ENCODE assay signal across 8 cellular contexts in the genomic region with DNA sequence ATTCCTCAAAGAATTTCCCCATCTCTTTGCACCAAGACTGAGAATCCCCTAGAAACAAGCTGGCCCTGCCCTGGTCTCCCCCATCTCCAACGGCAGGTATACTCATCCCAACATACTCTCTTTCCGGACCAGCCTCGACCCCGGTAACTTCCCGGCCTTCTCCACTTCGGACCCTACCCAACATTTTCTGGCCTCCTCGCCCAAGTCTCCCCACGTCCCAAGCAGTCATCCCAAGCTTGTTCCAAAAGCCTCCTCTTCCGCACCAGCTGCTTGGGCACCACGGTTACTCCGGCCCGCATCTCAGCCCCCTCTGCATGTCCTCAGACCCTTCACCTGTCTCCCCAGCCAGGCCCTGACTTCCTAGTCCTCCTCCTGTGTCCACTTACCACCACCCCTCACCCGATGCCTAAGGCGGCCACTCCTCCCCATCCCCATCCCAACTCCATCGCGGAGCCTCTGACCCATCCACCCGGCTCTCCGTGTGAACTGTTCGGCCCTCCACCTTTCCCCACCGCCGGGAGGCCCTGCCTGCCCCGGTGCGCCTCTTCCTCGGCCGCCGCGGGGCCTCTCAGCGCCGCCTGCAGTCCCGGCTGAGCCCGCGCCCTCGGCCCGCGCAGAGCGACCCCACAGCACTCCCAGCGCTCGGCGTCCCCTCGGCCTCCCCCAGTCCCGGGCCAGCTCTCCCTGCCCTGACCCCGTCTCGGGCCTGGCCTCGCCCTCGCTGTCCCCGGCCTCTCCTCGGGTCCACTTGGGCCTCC. TPM values are rescaled to one million over a fixed set of nuclear protein-coding genes. Genes with fewer than 3 reads are reported as not detected.
DNase-seq lines count a peak whose midpoint lies in the region; ATAC-seq and TF ChIP-seq lines count a peak whose summit lies in the region.

No MANE protein-coding gene starts in this region.

- peaks cover 7% of the 10 kb centered on the region for H3K36me3 ChIP-seq in endodermal cell (ENCODE audit: control insufficient read depth, insufficient read depth, low read length)
- H3K36me3 ChIP-seq in muscle layer of duodenum (ENCODE audit: control insufficient read depth in 1 of 2, insufficient read depth in 2 of 2, low read length in 2 of 2) = peaks cover 0 to 3% of the 10 kb centered on the region in 2 donors

- H3K27me3 Mint-ChIP-seq in endodermal cell (ENCODE audit: insufficient read depth) (peaks cover 9% of the 10 kb centered on the region), type B pancreatic cell (peaks cover 5% of the 10 kb centered on the region)

- peaks cover 2% of the 10 kb centered on the region for H3K4me1 ChIP-seq in endodermal cell (ENCODE audit: control insufficient read depth, insufficient read depth, low read length)
- H3K4me1 ChIP-seq in muscle layer of duodenum (ENCODE audit: control insufficient read depth in 1 of 2, insufficient read depth in 2 of 2, low read length in 2 of 2) = peaks cover 13 to 30% of the 10 kb centered on the region in 2 donors

- H3K27ac ChIP-seq in endodermal cell (ENCODE audit: low read depth, low read length) (no peak overlapping the region), muscle layer of duodenum (ENCODE audit: low read length) (peak overlapping the region; percentile 8)

- H3K9me3 Mint-ChIP-seq in endodermal cell (no peaks in the 10 kb centered on the region), type B pancreatic cell (no peaks in the 10 kb centered on the region)

- H3K27me3 ChIP-seq in endodermal cell (ENCODE audit: control insufficient read depth, insufficient read depth, low read length, poor library complexity, severe bottlenecking) = no peaks in the 10 kb centered on the region
- H3K27me3 ChIP-seq in muscle layer of duodenum (ENCODE audit: low read depth, low read length) = no peaks in the 10 kb centered on the region

- H3K36me3 Mint-ChIP-seq in endodermal cell (ENCODE audit: low read depth) = peaks cover 14% of the 10 kb centered on the region
- peaks cover 9% of the 10 kb centered on the region for H3K36me3 Mint-ChIP-seq in type B pancreatic cell

- DNase-seq in HuH-7 (ENCODE audit: low spot score) (peak; percentile 47), endodermal cell (peak; percentile 83), type B pancreatic cell (ENCODE audit: extremely low spot score, unreplicated experiment) (no peak)
- DNase-seq in activated CD4-positive, alpha-beta T cell treated with anti-CD3 and anti-CD28 coated beads, Interleukin-2, amount 50 U/mL, for 4 hours = peak; percentile 19 to 29

- H3K4me3 Mint-ChIP-seq in endodermal cell (peak overlapping the region; percentile 78), type B pancreatic cell (peak overlapping the region; percentile 90)

- H3K4me1 Mint-ChIP-seq in endodermal cell (peaks cover 32% of the 10 kb centered on the region), type B pancreatic cell (ENCODE audit: unreplicated experiment) (peaks cover 36% of the 10 kb centered on the region)

- WGBS in endodermal cell (ENCODE audit: insufficient coverage in 1 of 2, insufficient read length in 1 of 2), 2 experiments = 10% methylated on average over 25 to 47 of the region's 47 CpGs

- H3K27ac Mint-ChIP-seq in endodermal cell = peak overlapping the region; percentile 26
- peak overlapping the region; percentile 88 for H3K27ac Mint-ChIP-seq in type B pancreatic cell

- H3K9me3 ChIP-seq in endodermal cell (ENCODE audit: control insufficient read depth, low read length) = no peaks in the 10 kb centered on the region
- H3K9me3 ChIP-seq in muscle layer of duodenum (ENCODE audit: control insufficient read depth in 1 of 2, low read length in 2 of 2) = no peaks in the 10 kb centered on the region

- H3K9ac ChIP-seq in endodermal cell (ENCODE audit: extremely low read depth, low read length, poor library complexity, severe bottlenecking) = peak overlapping the region; percentile 42

- ATAC-seq in GM19023 (IDR thresholded peaks at IDR 0.05; ENCODE audit: unreplicated experiment) = peak; percentile 22
- ATAC-seq in GM18868 (IDR thresholded peaks at IDR 0.05; ENCODE audit: unreplicated experiment) = no peak
- ATAC-seq in GM18519 (IDR thresholded peaks at IDR 0.05; ENCODE audit: low FRiP score, unreplicated experiment) = no peak

- H3K4me3 ChIP-seq in endodermal cell (ENCODE audit: low read length) (peak overlapping the region; percentile 85), muscle layer of duodenum (ENCODE audit: low read depth in 1 of 2, low read length in 2 of 2) (peak overlapping the region; percentile 62 to 81)

- peak; percentile 48 for TF ChIP-seq CTCF in endodermal cell (conservative IDR thresholded peaks at IDR 0.05)
- TF ChIP-seq CTCF in type B pancreatic cell (conservative IDR thresholded peaks at IDR 0.05) = peak; percentile 39

RNA-seq across cellular contexts. Expression of a gene that starts 1.0 kb away (rescaled TPM):
- total RNA-seq in endodermal cell = 10 to 100 TPM; 62.6 TPM
- 43.6 TPM for polyA plus RNA-seq in endodermal cell (2013, experiment 1 of 2)
- polyA plus RNA-seq in endodermal cell (2013, experiment 2 of 2) = 42.3 TPM
- 64.5 and 76.1 TPM in 2 replicates for total RNA-seq in type B pancreatic cell (ENCODE audit: low replicate concordance)

RNA-seq across cellular contexts. Expression of a gene that starts 45.2 kb away (rescaled TPM):
- 10 to 100 TPM; 22.2 to 30.0 TPM for total RNA-seq in endodermal cell
- 21.5 TPM for polyA plus RNA-seq in endodermal cell (2013, experiment 1 of 2)
- polyA plus RNA-seq in endodermal cell (2013, experiment 2 of 2) = 19.5 TPM
- 21.2 and 29.7 TPM in 2 replicates for total RNA-seq in type B pancreatic cell (ENCODE audit: low replicate concordance)
